1 cellular context compared by ENCODE assay signal in the genomic region with DNA sequence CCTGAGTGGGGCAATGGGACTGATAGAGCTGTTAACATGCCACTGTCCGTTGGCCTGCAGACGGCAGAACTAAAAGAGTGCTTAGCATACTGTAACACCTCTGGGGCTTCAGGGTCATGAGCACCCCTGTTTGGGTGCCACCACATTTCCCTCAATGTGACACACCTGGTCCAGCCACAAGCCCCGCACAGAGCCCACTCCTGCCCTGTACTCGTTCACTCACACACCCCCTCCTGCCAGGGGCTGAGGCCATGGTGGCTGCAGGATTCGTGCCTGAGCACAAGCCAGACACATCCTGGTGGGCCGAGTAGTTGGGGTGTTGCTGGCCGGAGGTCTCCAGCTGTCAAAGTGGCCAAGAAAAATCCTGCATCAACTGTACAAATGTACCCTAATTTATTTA.
TF ChIP-seq lines count a peak whose summit lies in the region.

No MANE protein-coding gene starts in this region.

TF ChIP-seq in GM23338, 12 proteins besides CTCF, POLR2A, EP300 and RAD21:
- TF ChIP-seq NANOG (IDR thresholded peaks at IDR 0.05; ENCODE audit: borderline replicate concordance) (no peak), EZH2 (IDR thresholded peaks at IDR 0.05; ENCODE audit: low read depth, unreplicated experiment) (no peak), ZNF331 (CRISPR knock-in tag; IDR thresholded peaks at IDR 0.05; ENCODE audit: low read depth) (no peak), STAT1 (IDR thresholded peaks at IDR 0.05; ENCODE audit: unreplicated experiment) (no peak), POLR2AphosphoS5 (IDR thresholded peaks at IDR 0.05; ENCODE audit: low read depth) (no peak), ZNF114 (CRISPR knock-in tag; IDR thresholded peaks at IDR 0.05) (no peak), EZH2phosphoT487 (IDR thresholded peaks at IDR 0.05; ENCODE audit: unreplicated experiment) (no peak)
